ENCODE assay signal across 7 cellular contexts in the genomic region with DNA sequence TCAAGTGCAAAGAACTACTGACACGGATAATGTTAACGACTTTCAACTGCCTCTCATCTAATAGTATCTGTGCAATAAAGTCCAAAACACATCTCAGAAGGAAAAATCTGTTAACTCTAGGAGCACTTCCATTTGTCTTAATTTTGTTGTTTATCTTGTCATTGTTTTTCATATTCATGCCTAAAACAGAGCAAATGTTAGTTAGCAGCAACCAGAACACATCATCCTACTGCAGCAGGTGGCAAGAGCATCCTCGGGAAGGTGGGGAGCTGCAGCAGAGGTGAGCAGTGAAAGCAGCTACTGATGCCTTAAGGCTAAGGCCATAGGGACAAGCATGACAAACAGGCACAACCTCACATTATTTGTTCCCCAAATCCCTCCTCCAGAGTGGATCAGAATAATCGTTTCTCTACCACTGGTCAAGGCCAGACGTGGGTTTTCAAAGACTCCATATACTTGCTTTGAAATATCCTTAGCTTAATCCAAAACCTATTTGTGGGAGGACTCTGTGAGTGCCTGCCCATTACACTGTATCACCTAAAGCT. TPM values are rescaled to one million over a fixed set of nuclear protein-coding genes. Genes with fewer than 3 reads are reported as not detected.
DNase-seq lines count a peak whose midpoint lies in the region; ATAC-seq and TF ChIP-seq lines count a peak whose summit lies in the region.

No MANE protein-coding gene starts in this region.

- no peak for DNase-seq in HFF-Myc (ENCODE audit: extremely low read depth, low read depth)
- DNase-seq in T-helper 2 cell treated with Interferon-gamma antibody and Interleukin-4, amounts not matched to agents 5 μg/mL and 100 μg/mL, for 36 hours (ENCODE audit: low spot score): no peak
- no peak for DNase-seq in right cardiac atrium
- no peak for DNase-seq in NCI-H2171 (lab: John Stamatoyannopoulos, UW)
- no peak for DNase-seq in stimulated activated CD8-positive, alpha-beta memory T cell treated with anti-CD3 and anti-CD28 coated beads, Interleukin-4, amount 100 ng/mL, for 48 hours

- no peaks in the 10 kb centered on the region for H3K27me3 ChIP-seq in right cardiac atrium (ENCODE audit: control insufficient read depth, insufficient read depth)

- peaks cover 19% of the 10 kb centered on the region for H3K9me3 Mint-ChIP-seq in T-helper 2 cell treated with Interferon-gamma antibody and Interleukin-4, amounts not matched to agents 5 μg/mL and 100 μg/mL, for 36 hours
- H3K9me3 Mint-ChIP-seq in stimulated activated memory B cell treated with anti-CD40 and anti-IgM and Interleukin-4, amounts not matched to agents 10 μg/mL and 1 μg/mL and 100 μg/mL, for 72 hours: peaks cover 3% of the 10 kb centered on the region

- WGBS in right cardiac atrium: 30% methylated on average over 5 of the region's 5 CpGs

- H3K36me3 Mint-ChIP-seq in T-helper 2 cell treated with Interferon-gamma antibody and Interleukin-4, amounts not matched to agents 5 μg/mL and 100 μg/mL, for 36 hours (ENCODE audit: low read depth): peaks cover 31% of the 10 kb centered on the region
- peaks cover 18% of the 10 kb centered on the region for H3K36me3 Mint-ChIP-seq in stimulated activated memory B cell treated with anti-CD40 and anti-IgM and Interleukin-4, amounts not matched to agents 10 μg/mL and 1 μg/mL and 100 μg/mL, for 72 hours

- no peaks in the 10 kb centered on the region for H3K27me3 Mint-ChIP-seq in T-helper 2 cell treated with Interferon-gamma antibody and Interleukin-4, amounts not matched to agents 5 μg/mL and 100 μg/mL, for 36 hours (ENCODE audit: low read depth)
- no peaks in the 10 kb centered on the region for H3K27me3 Mint-ChIP-seq in stimulated activated memory B cell treated with anti-CD40 and anti-IgM and Interleukin-4, amounts not matched to agents 10 μg/mL and 1 μg/mL and 100 μg/mL, for 72 hours

- H3K27ac ChIP-seq in right cardiac atrium (ENCODE audit: low read length): peak overlapping the region; percentile 62

- H3K4me1 ChIP-seq in right cardiac atrium (ENCODE audit: control insufficient read depth, insufficient read depth, low read length): peaks cover 8% of the 10 kb centered on the region

- no peak for TF ChIP-seq CTCF in HFF-Myc (IDR thresholded peaks at IDR 0.05; ENCODE audit: low read depth, low read length, missing control alignments)

- H3K4me3 ChIP-seq in HFF-Myc (replicated peaks; ENCODE audit: low read depth, low read length): peak overlapping the region; percentile 77
- H3K4me3 ChIP-seq in right cardiac atrium (ENCODE audit: low read length): peak overlapping the region; percentile 65

- intact Hi-C loops in right cardiac atrium (cut with DNase I): loop anchor here in 1 of 4 donors (10.0 kb wide), 1 partner anchor 203 kb away; the partner anchor contains the start of gene C5orf34

- peak overlapping the region; percentile 96 for H3K4me3 Mint-ChIP-seq in T-helper 2 cell treated with Interferon-gamma antibody and Interleukin-4, amounts not matched to agents 5 μg/mL and 100 μg/mL, for 36 hours
- peak overlapping the region; percentile 95 for H3K4me3 Mint-ChIP-seq in stimulated activated memory B cell treated with anti-CD40 and anti-IgM and Interleukin-4, amounts not matched to agents 10 μg/mL and 1 μg/mL and 100 μg/mL, for 72 hours

- ATAC-seq in right cardiac atrium: no peak
- ATAC-seq in stimulated activated memory B cell treated with anti-CD40 and anti-IgM and Interleukin-4, amounts not matched to agents 10 μg/mL and 1 μg/mL and 100 μg/mL, for 72 hours: no peak
- no peak for ATAC-seq in GM18873 (IDR thresholded peaks at IDR 0.05; ENCODE audit: low FRiP score, unreplicated experiment)

- H3K27ac Mint-ChIP-seq in T-helper 2 cell treated with Interferon-gamma antibody and Interleukin-4, amounts not matched to agents 5 μg/mL and 100 μg/mL, for 36 hours: peak overlapping the region; percentile 99
- H3K27ac Mint-ChIP-seq in stimulated activated memory B cell treated with anti-CD40 and anti-IgM and Interleukin-4, amounts not matched to agents 10 μg/mL and 1 μg/mL and 100 μg/mL, for 72 hours: peak overlapping the region; percentile 93

- H3K9me3 ChIP-seq in right cardiac atrium (ENCODE audit: control insufficient read depth, low read length): no peaks in the 10 kb centered on the region

- peaks cover 67% of the 10 kb centered on the region for H3K4me1 Mint-ChIP-seq in T-helper 2 cell treated with Interferon-gamma antibody and Interleukin-4, amounts not matched to agents 5 μg/mL and 100 μg/mL, for 36 hours (ENCODE audit: low read depth)
- peaks cover 51% of the 10 kb centered on the region for H3K4me1 Mint-ChIP-seq in stimulated activated memory B cell treated with anti-CD40 and anti-IgM and Interleukin-4, amounts not matched to agents 10 μg/mL and 1 μg/mL and 100 μg/mL, for 72 hours

RNA-seq across cellular contexts. Expression of gene HMGCS1, which starts 1.1 kb away (rescaled TPM):
- total RNA-seq in right cardiac atrium: 10 to 100 TPM; 18.2 to 36.1 (median 26.5) TPM
- polyA plus RNA-seq in right cardiac atrium: 14.6 TPM
